In genomic region chr13:30832845-30833332, GRCh38 we compare ENCODE assay signal across 9 cellular contexts.
DNase-seq lines count a peak whose midpoint lies in the region; ATAC-seq and TF ChIP-seq lines count a peak whose summit lies in the region.
"Had no signal": no experiment of that assay in that cellular context is flagged by ENCODE, and none has a peak within 500 bp of the region (broad histone marks: within the 10 kb centered on the region; RNA-seq: fewer than 3 reads in every experiment).

No MANE protein-coding gene starts in this region.

- TF ChIP-seq RAD21 in Ishikawa (IDR thresholded peaks at IDR 0.05; ENCODE audit: low read depth): peak; percentile 25; the same call in 1 of the 2 replicates

- peak; percentile 88 for TF ChIP-seq EP300 in Ishikawa (IDR thresholded peaks at IDR 0.05; ENCODE audit: borderline replicate concordance)

- ATAC-seq in GM18498 (IDR thresholded peaks at IDR 0.05; ENCODE audit: unreplicated experiment): no peak

- no peak for TF ChIP-seq CTCF in choroid plexus epithelial cell (conservative IDR thresholded peaks at IDR 0.05; ENCODE audit: low read depth, low read length)

- H3K4me3 ChIP-seq in choroid plexus epithelial cell (ENCODE audit: low read depth, low read length): no peak overlapping the region
- H3K4me3 ChIP-seq: SK-N-MC had no signal

- in situ Hi-C loops in ACHN (cut with HindIII; ENCODE audit: low pct_ligation_motif_present, low pct_unique_long_range_greater_than_20kb, low sequenced_read_pairs): no loop called here

- DNase-seq in ACHN: peak; percentile 68
- peak; percentile 84 for DNase-seq in RPMI7951 (ENCODE audit: low read depth)
- peak; percentile 71 for DNase-seq in choroid plexus epithelial cell (ENCODE audit: low read depth)
- DNase-seq in renal cortical epithelial cell (ENCODE audit: low read depth): peak; percentile 90
- DNase-seq in inferior parietal cortex (ENCODE audit: extremely low spot score): no peak
- no peak for DNase-seq in hippocampal formation (lab: John Stamatoyannopoulos, UW)

TF ChIP-seq in Ishikawa, 13 proteins besides CTCF, POLR2A, EP300 and RAD21:
- TF ChIP-seq ZBTB7A (IDR thresholded peaks at IDR 0.05; ENCODE audit: low read depth): peak; percentile 93
- peak; percentile 92 for TF ChIP-seq TCF12 (IDR thresholded peaks at IDR 0.05; ENCODE audit: low read depth)
- TF ChIP-seq MAX (IDR thresholded peaks at IDR 0.05): peak; percentile 48; the same call in 1 of the 2 replicates
- TF ChIP-seq TEAD4 (IDR thresholded peaks at IDR 0.05): peak; percentile 63; the same call in 1 of the 2 replicates
- 0 out of 2 replicates have a peak, but pooled peaks have one; percentile 36 for TF ChIP-seq USF1 (IDR thresholded peaks at IDR 0.05)
- TF ChIP-seq NFIC (IDR thresholded peaks at IDR 0.05): peak; percentile 97
- 0 out of 2 replicates have a peak, but pooled peaks have one; percentile 59 for TF ChIP-seq YY1 (IDR thresholded peaks at IDR 0.05; ENCODE audit: low read depth)
- TF ChIP-seq CREB1 (IDR thresholded peaks at IDR 0.05; ENCODE audit: low read depth): no peak
- TF ChIP-seq REST (IDR thresholded peaks at IDR 0.05; ENCODE audit: low read depth): no peak
- TF ChIP-seq FOXM1 (IDR thresholded peaks at IDR 0.05; ENCODE audit: borderline replicate concordance, low read depth): peak; percentile 88
- TF ChIP-seq EGR1 (IDR thresholded peaks at IDR 0.05): 0 out of 2 replicates have a peak, but pooled peaks have one; percentile 41
- no peak; the same call in 1 of the 2 replicates for TF ChIP-seq CEBPB (IDR thresholded peaks at IDR 0.05)
- TF ChIP-seq TAF1 (IDR thresholded peaks at IDR 0.05; ENCODE audit: low read depth): no peak; the same call in 1 of the 2 replicates

Comparison
In these comparisons a context has a peak if more than half of its experiments do, and no peak if none do; other contexts are left out.
1. DNase-seq: peak in ACHN (single experiment), RPMI7951 (single experiment), choroid plexus epithelial cell (single experiment) and renal cortical epithelial cell (single experiment); none in inferior parietal cortex (single experiment) and hippocampal formation (0 of 2).